ENCODE assay signal across 36 cellular contexts in genomic region chrX:124145749-124146148, GRCh38.
"Had no signal": no experiment of that assay in that cellular context is flagged by ENCODE, and none has a peak within 500 bp of the region (broad histone marks: within the 10 kb centered on the region; RNA-seq: fewer than 3 reads in every experiment).

No MANE protein-coding gene starts in this region.

- ATAC-seq: activated CD4-positive, alpha-beta T cell treated with anti-CD3 and anti-CD28 coated beads for 36 hours; activated CD8-positive, alpha-beta memory T cell treated with anti-CD3 and anti-CD28 coated beads, Interleukin-2, amount 10 ng/mL, durations not matched to agents 7 days and 5 days; activated CD8-positive, alpha-beta T cell treated with anti-CD3 and anti-CD28 coated beads, Interleukin-2, amount 10 ng/mL, durations not matched to agents 7 days and 5 days; activated naive CD4-positive, alpha-beta T cell treated with anti-CD3 and anti-CD28 coated beads, Interleukin-2, amount 50 U/mL, for 72 hours; esophagus mucosa; T-helper 17 cell had no signal

- H3K27me3 ChIP-seq: ascending aorta, breast epithelium, cardiac muscle cell had no signal

- H3K4me1 Mint-ChIP-seq: activated CD4-positive, alpha-beta T cell treated with anti-CD3 and anti-CD28 coated beads for 36 hours; activated CD4-positive, alpha-beta T cell treated with anti-CD3 and anti-CD28 coated beads, Interleukin-2, amount 10 ng/mL, durations not matched to agents 24 days and 14 days; activated CD8-positive, alpha-beta memory T cell treated with anti-CD3 and anti-CD28 coated beads, Interleukin-2, amount 10 ng/mL, durations not matched to agents 7 days and 5 days; activated naive CD4-positive, alpha-beta T cell treated with anti-CD3 and anti-CD28 coated beads, Interleukin-2, amount 10 ng/mL, durations not matched to agents 7 days and 5 days; activated naive CD8-positive, alpha-beta T cell treated with anti-CD3 and anti-CD28 coated beads, Interleukin-2, amount 10 ng/mL, durations not matched to agents 7 days and 5 days; brain; endodermal cell; T-helper 17 cell had no signal

- H3K27ac ChIP-seq: ascending aorta, breast epithelium, cardiac muscle cell, coronary artery, dorsolateral prefrontal cortex, WERI-Rb-1 had no signal

- H3K4me3 Mint-ChIP-seq: activated CD4-positive, alpha-beta memory T cell treated with anti-CD3 and anti-CD28 coated beads for 36 hours; activated CD4-positive, alpha-beta T cell treated with anti-CD3 and anti-CD28 coated beads for 36 hours; activated CD4-positive, alpha-beta T cell treated with anti-CD3 and anti-CD28 coated beads, Interleukin-2, amount 10 ng/mL, durations not matched to agents 24 days and 14 days; activated CD8-positive, alpha-beta memory T cell treated with anti-CD3 and anti-CD28 coated beads, Interleukin-2, amount 10 ng/mL, durations not matched to agents 7 days and 5 days; activated CD8-positive, alpha-beta T cell treated with anti-CD3 and anti-CD28 coated beads, Interleukin-2, amount 10 ng/mL, durations not matched to agents 7 days and 5 days; activated naive CD4-positive, alpha-beta T cell treated with anti-CD3 and anti-CD28 coated beads, Interleukin-2, amount 10 ng/mL, durations not matched to agents 7 days and 5 days; activated naive CD8-positive, alpha-beta T cell treated with anti-CD3 and anti-CD28 coated beads, Interleukin-2, amount 10 ng/mL, durations not matched to agents 7 days and 5 days; activated T-helper 1 cell treated with anti-CD3 and anti-CD28 coated beads, Interleukin-12 subunit alpha, Interleukin-12 subunit beta, Interleukin-2, Interleukin-4 antibody, amounts not matched to agents 30 ng/mL and 10 ng/mL and 1 ng/mL, durations not matched to agents 14 hours and 24 hours and 36 hours; brain; dendritic cell treated with granulocyte-macrophage colony-stimulating factor and Interleukin-4, amounts not matched to agents 40 ng/mL and 50 ng/mL, for 4 days; endodermal cell; T-helper 17 cell; T-helper 2 cell treated with Interferon-gamma antibody and Interleukin-4, amounts not matched to agents 5 μg/mL and 100 μg/mL, for 36 hours had no signal

- H3K36me3 Mint-ChIP-seq: activated CD8-positive, alpha-beta memory T cell treated with anti-CD3 and anti-CD28 coated beads, Interleukin-2, amount 10 ng/mL, durations not matched to agents 7 days and 5 days; activated naive CD4-positive, alpha-beta T cell treated with anti-CD3 and anti-CD28 coated beads, Interleukin-2, amount 10 ng/mL, durations not matched to agents 7 days and 5 days; activated naive CD4-positive, alpha-beta T cell treated with anti-CD3 and anti-CD28 coated beads, Interleukin-2, amount 50 U/mL, for 72 hours; activated naive CD8-positive, alpha-beta T cell treated with anti-CD3 and anti-CD28 coated beads, Interleukin-2, amount 10 ng/mL, durations not matched to agents 7 days and 5 days; brain had no signal

- H3K4me1 ChIP-seq: ascending aorta, breast epithelium had no signal

- FAIRE-seq: frontal cortex had no signal

- H3K27me3 Mint-ChIP-seq: activated CD4-positive, alpha-beta T cell treated with anti-CD3 and anti-CD28 coated beads for 36 hours; activated CD4-positive, alpha-beta T cell treated with anti-CD3 and anti-CD28 coated beads, Interleukin-2, amount 10 ng/mL, durations not matched to agents 24 days and 14 days; activated CD8-positive, alpha-beta memory T cell treated with anti-CD3 and anti-CD28 coated beads, Interleukin-2, amount 10 ng/mL, durations not matched to agents 7 days and 5 days; activated naive CD4-positive, alpha-beta T cell treated with anti-CD3 and anti-CD28 coated beads, Interleukin-2, amount 10 ng/mL, durations not matched to agents 7 days and 5 days; activated naive CD8-positive, alpha-beta T cell treated with anti-CD3 and anti-CD28 coated beads, Interleukin-2, amount 10 ng/mL, durations not matched to agents 7 days and 5 days; dendritic cell treated with granulocyte-macrophage colony-stimulating factor and Interleukin-4, amounts not matched to agents 40 ng/mL and 50 ng/mL, for 4 days; T-helper 17 cell had no signal

- H3K27ac Mint-ChIP-seq: activated CD4-positive, alpha-beta memory T cell treated with anti-CD3 and anti-CD28 coated beads for 36 hours; activated CD4-positive, alpha-beta T cell treated with anti-CD3 and anti-CD28 coated beads for 36 hours; activated CD4-positive, alpha-beta T cell treated with anti-CD3 and anti-CD28 coated beads, Interleukin-2, amount 10 ng/mL, durations not matched to agents 24 days and 14 days; activated CD8-positive, alpha-beta memory T cell treated with anti-CD3 and anti-CD28 coated beads, Interleukin-2, amount 10 ng/mL, durations not matched to agents 7 days and 5 days; activated CD8-positive, alpha-beta T cell treated with anti-CD3 and anti-CD28 coated beads, Interleukin-2, amount 10 ng/mL, durations not matched to agents 7 days and 5 days; activated naive CD4-positive, alpha-beta T cell treated with anti-CD3 and anti-CD28 coated beads, Interleukin-2, amount 10 ng/mL, durations not matched to agents 7 days and 5 days; activated naive CD4-positive, alpha-beta T cell treated with anti-CD3 and anti-CD28 coated beads, Interleukin-2, amount 50 U/mL, for 72 hours; activated naive CD8-positive, alpha-beta T cell treated with anti-CD3 and anti-CD28 coated beads, Interleukin-2, amount 10 ng/mL, durations not matched to agents 7 days and 5 days; activated T-helper 1 cell treated with anti-CD3 and anti-CD28 coated beads, Interleukin-12 subunit alpha, Interleukin-12 subunit beta, Interleukin-2, Interleukin-4 antibody, amounts not matched to agents 30 ng/mL and 10 ng/mL and 1 ng/mL, durations not matched to agents 14 hours and 24 hours and 36 hours; activated T-helper 2 cell treated with anti-CD3 and anti-CD28 coated beads, Interferon-gamma antibody, Interleukin-2, Interleukin-4, amounts not matched to agents 10 μg/mL and 5 μg/mL and 100 μg/mL, durations not matched to agents 14 hours and 24 hours and 36 hours; brain; dendritic cell treated with granulocyte-macrophage colony-stimulating factor and Interleukin-4, amounts not matched to agents 40 ng/mL and 50 ng/mL, for 4 days; endodermal cell; T-helper 17 cell; T-helper 2 cell treated with Interferon-gamma antibody and Interleukin-4, amounts not matched to agents 5 μg/mL and 100 μg/mL, for 36 hours had no signal

- H3K36me3 ChIP-seq: ascending aorta, breast epithelium, cardiac muscle cell, WERI-Rb-1 had no signal

- H3K4me3 ChIP-seq: ascending aorta, breast epithelium, cardiac muscle cell, coronary artery had no signal

- H3K9me3 Mint-ChIP-seq: activated CD4-positive, alpha-beta T cell treated with anti-CD3 and anti-CD28 coated beads, Interleukin-2, amount 10 ng/mL, durations not matched to agents 24 days and 14 days; activated naive CD4-positive, alpha-beta T cell treated with anti-CD3 and anti-CD28 coated beads, Interleukin-2, amount 50 U/mL, for 72 hours; activated T-helper 2 cell treated with anti-CD3 and anti-CD28 coated beads, Interferon-gamma antibody, Interleukin-2, Interleukin-4, amounts not matched to agents 10 μg/mL and 5 μg/mL and 100 μg/mL, durations not matched to agents 14 hours and 24 hours and 36 hours had no signal

- DNase-seq: activated CD4-positive, alpha-beta memory T cell treated with anti-CD3 and anti-CD28 coated beads for 36 hours; activated CD4-positive, alpha-beta T cell treated with anti-CD3 and anti-CD28 coated beads for 36 hours; activated CD4-positive, alpha-beta T cell treated with anti-CD3 and anti-CD28 coated beads, Interleukin-2, amount 10 ng/mL, durations not matched to agents 24 days and 14 days; activated CD4-positive, CD25-positive, alpha-beta regulatory T cell; activated CD4-positive, CD25-positive, alpha-beta regulatory T cell treated with anti-CD3 and anti-CD28 coated beads, Interleukin-2, amount 50 U/mL, for 72 hours; activated CD8-positive, alpha-beta memory T cell treated with anti-CD3 and anti-CD28 coated beads, Interleukin-2, amount 10 ng/mL, durations not matched to agents 7 days and 5 days; activated CD8-positive, alpha-beta memory T cell treated with anti-CD3 and anti-CD28 coated beads, Interleukin-2, amount 50 U/mL, for 4 hours; activated CD8-positive, alpha-beta T cell treated with anti-CD3 and anti-CD28 coated beads, Interleukin-2, amount 10 ng/mL, durations not matched to agents 7 days and 5 days; activated effector memory CD4-positive, alpha-beta T cell treated with anti-CD3 and anti-CD28 coated beads, Interleukin-2, amount 50 U/mL, for 16 hours; activated naive CD4-positive, alpha-beta T cell; activated naive CD4-positive, alpha-beta T cell treated with anti-CD3 and anti-CD28 coated beads, Interleukin-2, amount 10 ng/mL, durations not matched to agents 7 days and 5 days; activated naive CD8-positive, alpha-beta T cell treated with anti-CD3 and anti-CD28 coated beads, Interleukin-2, amount 10 ng/mL, durations not matched to agents 7 days and 5 days; activated T-cell treated with anti-CD3 and anti-CD28 coated beads, Interleukin-2, amount 50 U/mL, for 1 hour; activated T-cell treated with anti-CD3 and anti-CD28 coated beads, Interleukin-2, amount 50 U/mL, for 48 hours; central memory CD4-positive, alpha-beta T cell; dorsolateral prefrontal cortex; effector memory CD4-positive, alpha-beta T cell; endodermal cell; foreskin fibroblast; head of caudate nucleus; T-helper 1 cell; T-helper 17 cell; T1000; WERI-Rb-1 had no signal
